ENCODE assay signal across 25 cellular contexts in the genomic region with DNA sequence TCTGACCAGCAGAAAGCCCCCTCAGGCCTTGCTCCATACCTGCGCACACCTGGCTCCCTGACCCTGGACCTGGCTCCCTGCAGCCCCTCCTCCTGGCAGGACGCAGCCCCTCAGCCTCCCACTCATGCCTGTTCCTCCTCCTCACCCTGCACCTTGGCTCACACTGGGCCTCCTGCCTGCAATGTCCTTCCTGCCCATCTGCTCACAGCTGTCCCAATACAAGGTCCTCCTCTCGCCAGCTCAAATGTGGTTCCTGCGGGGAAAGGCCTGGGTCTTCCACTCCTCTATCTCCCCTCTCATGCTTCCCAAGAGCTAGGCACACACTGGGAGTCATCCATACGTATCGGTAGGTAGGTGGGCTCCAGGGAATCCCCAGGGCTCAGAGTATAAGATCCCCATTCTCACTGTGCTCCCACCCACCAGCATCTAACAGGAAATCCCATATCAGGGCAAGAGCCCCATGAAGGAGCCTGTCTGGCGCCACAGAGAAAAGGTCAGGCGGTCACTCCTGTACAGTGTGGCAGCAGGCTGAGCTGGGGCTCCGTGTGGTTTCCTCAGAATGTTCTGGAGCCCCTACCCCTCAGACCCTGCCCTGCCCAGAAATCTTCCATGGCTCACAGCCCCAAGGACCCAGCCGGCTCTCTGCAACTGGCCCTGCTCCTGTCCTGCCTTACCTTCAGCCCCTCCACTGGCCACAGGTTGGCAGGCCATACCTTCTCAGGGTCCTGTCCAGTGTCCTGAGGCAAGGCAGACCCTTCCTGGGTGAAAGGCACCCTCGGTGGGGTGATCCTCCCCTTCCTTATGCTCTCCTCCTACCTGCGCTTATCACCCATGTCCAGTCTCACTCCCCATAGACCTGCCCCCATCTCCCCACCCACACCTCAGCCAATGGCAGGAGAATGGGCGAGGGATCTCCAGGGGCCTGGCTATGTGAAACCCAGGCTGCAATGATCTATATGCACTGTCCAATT. TPM values are rescaled to one million over a fixed set of nuclear protein-coding genes. Genes with fewer than 3 reads are reported as not detected.
A peak's percentile ranks its signal among the peaks of the same experiment; 100 is the strongest.
DNase-seq lines count a peak whose midpoint lies in the region; ATAC-seq and TF ChIP-seq lines count a peak whose summit lies in the region.
"Had no signal": no experiment of that assay in that cellular context is flagged by ENCODE, and none has a peak within 500 bp of the region (broad histone marks: within the 10 kb centered on the region; RNA-seq: fewer than 3 reads in every experiment).

No MANE protein-coding gene starts in this region.

- peaks cover 33% of the 10 kb centered on the region for H4K20me1 ChIP-seq in neural progenitor cell (ENCODE audit: low read depth)

- no peak for DNase-seq in T-helper 2 cell treated with Interferon-gamma antibody and Interleukin-4, amounts not matched to agents 5 μg/mL and 100 μg/mL, for 36 hours (ENCODE audit: low spot score)
- DNase-seq in T-helper 2 cell: no peak
- DNase-seq in natural killer cell treated with Interleukin-12 subunit alpha and Interleukin-12 subunit beta and Interleukin-15 and Interleukin-18, amount 100 ng/mL, for 72 hours (ENCODE audit: low spot score): peak; percentile 58
- no peak for DNase-seq in natural killer cell
- no peak for DNase-seq in neural progenitor cell (ENCODE audit: low spot score)
- DNase-seq in hippocampal formation (lab: John Stamatoyannopoulos, UW): no peak
- DNase-seq: caudate nucleus; DMS79; mesendoderm; NCI-H1694; NCI-H69; stimulated activated CD4-positive, alpha-beta T cell treated with anti-CD3 and anti-CD28 coated beads, Interleukin-1b, Interleukin-23, amount 100 ng/mL, for 48 hours; T1000 had no signal

- H3K27ac ChIP-seq in neural progenitor cell: no peak overlapping the region
- H3K27ac ChIP-seq: 22Rv1, RWPE1, skin epidermis, thoracic aorta had no signal

- H3K4me1 ChIP-seq in neural progenitor cell: no peaks in the 10 kb centered on the region

- H3F3A ChIP-seq in neural progenitor cell (ENCODE audit: low read depth): peaks cover under 1% of the 10 kb centered on the region

- H3K4me3 ChIP-seq in neural progenitor cell: no peak overlapping the region
- H3K4me3 ChIP-seq: skin epidermis, thoracic aorta had no signal

- peaks cover 25% of the 10 kb centered on the region for H3K36me3 Mint-ChIP-seq in T-helper 2 cell treated with Interferon-gamma antibody and Interleukin-4, amounts not matched to agents 5 μg/mL and 100 μg/mL, for 36 hours (ENCODE audit: low read depth)
- peaks cover 7% of the 10 kb centered on the region for H3K36me3 Mint-ChIP-seq in natural killer cell treated with Interleukin-12 subunit alpha and Interleukin-12 subunit beta and Interleukin-15 and Interleukin-18, amount 100 ng/mL, for 72 hours
- H3K36me3 Mint-ChIP-seq in natural killer cell (peaks cover 21% of the 10 kb centered on the region), neural progenitor cell (peaks cover 26% of the 10 kb centered on the region)

- peak overlapping the region; percentile 41 for H3K27ac Mint-ChIP-seq in T-helper 2 cell treated with Interferon-gamma antibody and Interleukin-4, amounts not matched to agents 5 μg/mL and 100 μg/mL, for 36 hours
- H3K27ac Mint-ChIP-seq in natural killer cell treated with Interleukin-12 subunit alpha and Interleukin-12 subunit beta and Interleukin-15 and Interleukin-18, amount 100 ng/mL, for 72 hours: no peak overlapping the region
- H3K27ac Mint-ChIP-seq in natural killer cell (no peak overlapping the region), neural progenitor cell (peak overlapping the region; percentile 44)
- H3K27ac Mint-ChIP-seq: activated T-helper 2 cell treated with anti-CD3 and anti-CD28 coated beads, Interferon-gamma antibody, Interleukin-2, Interleukin-4, amounts not matched to agents 10 μg/mL and 5 μg/mL and 100 μg/mL, durations not matched to agents 14 hours and 24 hours and 36 hours; progenitor cell of endocrine pancreas; stimulated activated memory B cell treated with anti-CD40 and anti-IgM and Interleukin-4, amounts not matched to agents 10 μg/mL and 1 μg/mL and 100 μg/mL, for 72 hours had no signal

- TF ChIP-seq CTCF in natural killer cell (IDR thresholded peaks at IDR 0.05) (no peak), neural progenitor cell (IDR thresholded peaks at IDR 0.05) (no peak)

- peaks cover 8% of the 10 kb centered on the region for H3K79me2 ChIP-seq in neural progenitor cell (ENCODE audit: low read depth)

- no peaks in the 10 kb centered on the region for H3K36me3 ChIP-seq in neural progenitor cell

- intact Hi-C loops in natural killer cell (cut with micrococcal nuclease): no loop called here

- no peak for ATAC-seq in natural killer cell treated with Interleukin-12 subunit alpha and Interleukin-12 subunit beta and Interleukin-15 and Interleukin-18, amount 100 ng/mL, for 72 hours
- ATAC-seq in natural killer cell (no peak), GM18519 (IDR thresholded peaks at IDR 0.05; ENCODE audit: low FRiP score, unreplicated experiment) (no peak), HG03520 (IDR thresholded peaks at IDR 0.05; ENCODE audit: unreplicated experiment) (no peak)
- ATAC-seq: naive thymus-derived CD8-positive, alpha-beta T cell; stimulated activated memory B cell treated with anti-CD40 and anti-IgM and Interleukin-4, amounts not matched to agents 10 μg/mL and 1 μg/mL and 100 μg/mL, for 72 hours had no signal

- peaks cover 3% of the 10 kb centered on the region for H3K27me3 ChIP-seq in neural progenitor cell

- H3K4me3 Mint-ChIP-seq in T-helper 2 cell treated with Interferon-gamma antibody and Interleukin-4, amounts not matched to agents 5 μg/mL and 100 μg/mL, for 36 hours: no peak overlapping the region
- H3K4me3 Mint-ChIP-seq in natural killer cell treated with Interleukin-12 subunit alpha and Interleukin-12 subunit beta and Interleukin-15 and Interleukin-18, amount 100 ng/mL, for 72 hours: no peak overlapping the region
- H3K4me3 Mint-ChIP-seq in natural killer cell: no peak overlapping the region
- no peak overlapping the region for H3K4me3 Mint-ChIP-seq in neural progenitor cell
- H3K4me3 Mint-ChIP-seq: naive thymus-derived CD8-positive, alpha-beta T cell; stimulated activated memory B cell treated with anti-CD40 and anti-IgM and Interleukin-4, amounts not matched to agents 10 μg/mL and 1 μg/mL and 100 μg/mL, for 72 hours had no signal

- no peak overlapping the region for H3K4me2 ChIP-seq in neural progenitor cell

- no peaks in the 10 kb centered on the region for H3K9me3 ChIP-seq in neural progenitor cell (ENCODE audit: low read depth)
- H3K9me3 ChIP-seq: thoracic aorta had no signal

- H3K27me3 Mint-ChIP-seq in T-helper 2 cell treated with Interferon-gamma antibody and Interleukin-4, amounts not matched to agents 5 μg/mL and 100 μg/mL, for 36 hours (ENCODE audit: low read depth): no peaks in the 10 kb centered on the region
- no peaks in the 10 kb centered on the region for H3K27me3 Mint-ChIP-seq in natural killer cell treated with Interleukin-12 subunit alpha and Interleukin-12 subunit beta and Interleukin-15 and Interleukin-18, amount 100 ng/mL, for 72 hours
- H3K27me3 Mint-ChIP-seq in natural killer cell (ENCODE audit: low read depth in 2 of 2) (no peaks in the 10 kb centered on the region), neural progenitor cell (ENCODE audit: insufficient read depth, low read depth) (peaks cover 7% of the 10 kb centered on the region)
- H3K27me3 Mint-ChIP-seq: naive thymus-derived CD8-positive, alpha-beta T cell; progenitor cell of endocrine pancreas; stimulated activated memory B cell treated with anti-CD40 and anti-IgM and Interleukin-4, amounts not matched to agents 10 μg/mL and 1 μg/mL and 100 μg/mL, for 72 hours had no signal

- H2AFZ ChIP-seq in neural progenitor cell (replicated peaks): no peak overlapping the region

- H3K9me3 Mint-ChIP-seq in T-helper 2 cell treated with Interferon-gamma antibody and Interleukin-4, amounts not matched to agents 5 μg/mL and 100 μg/mL, for 36 hours: no peaks in the 10 kb centered on the region
- H3K9me3 Mint-ChIP-seq in natural killer cell treated with Interleukin-12 subunit alpha and Interleukin-12 subunit beta and Interleukin-15 and Interleukin-18, amount 100 ng/mL, for 72 hours: no peaks in the 10 kb centered on the region
- H3K9me3 Mint-ChIP-seq in natural killer cell: peaks cover 0 to 3% of the 10 kb centered on the region in 2 donors
- no peaks in the 10 kb centered on the region for H3K9me3 Mint-ChIP-seq in neural progenitor cell
- H3K9me3 Mint-ChIP-seq: activated T-helper 2 cell treated with anti-CD3 and anti-CD28 coated beads, Interferon-gamma antibody, Interleukin-2, Interleukin-4, amounts not matched to agents 10 μg/mL and 5 μg/mL and 100 μg/mL, durations not matched to agents 14 hours and 24 hours and 36 hours had no signal

- peaks cover 11% of the 10 kb centered on the region for H3K4me1 Mint-ChIP-seq in T-helper 2 cell treated with Interferon-gamma antibody and Interleukin-4, amounts not matched to agents 5 μg/mL and 100 μg/mL, for 36 hours (ENCODE audit: low read depth)
- peaks cover 12 to 15% of the 10 kb centered on the region in 2 donors for H3K4me1 Mint-ChIP-seq in natural killer cell treated with Interleukin-12 subunit alpha and Interleukin-12 subunit beta and Interleukin-15 and Interleukin-18, amount 100 ng/mL, for 72 hours (ENCODE audit: low read depth in 2 of 2)
- H3K4me1 Mint-ChIP-seq in natural killer cell: peaks cover 7 to 37% of the 10 kb centered on the region in 2 donors
- peaks cover under 1% of the 10 kb centered on the region for H3K4me1 Mint-ChIP-seq in neural progenitor cell

- H3K9ac ChIP-seq in neural progenitor cell: no peak overlapping the region

RNA-seq across cellular contexts. Expression of a gene that starts 10.9 kb away (rescaled TPM):
- 1 to 10 TPM; 5.8 to 7.7 TPM for total RNA-seq in natural killer cell treated with Interleukin-12 subunit alpha and Interleukin-12 subunit beta and Interleukin-15 and Interleukin-18, amount 100 ng/mL, for 72 hours
- total RNA-seq in natural killer cell (10 to 100 TPM; 27.7 to 38.1 (median 29.4) TPM), neural progenitor cell (ENCODE audit: low replicate concordance) (38.6 and 42.4 TPM in 2 replicates)

RNA-seq across cellular contexts. Expression of a gene that starts 20.4 kb away (rescaled TPM):
- under 1 TPM; 0.25 to 0.52 TPM for total RNA-seq in natural killer cell treated with Interleukin-12 subunit alpha and Interleukin-12 subunit beta and Interleukin-15 and Interleukin-18, amount 100 ng/mL, for 72 hours
- total RNA-seq in natural killer cell (1 to 10 TPM; 6.1 to 7.5 (median 7.0) TPM), neural progenitor cell (ENCODE audit: low replicate concordance) (0.60 and 1.4 TPM in 2 replicates)
- total RNA-seq: glomerular endothelial cell, HT1080 had no signal

RNA-seq across cellular contexts. Expression of a gene that starts 28.0 kb away (rescaled TPM):
- total RNA-seq in natural killer cell treated with Interleukin-12 subunit alpha and Interleukin-12 subunit beta and Interleukin-15 and Interleukin-18, amount 100 ng/mL, for 72 hours: 10 to 100 TPM in 1 of 2 donors, 1 to 10 TPM in 1; 8.2 to 16.9 TPM
- 10 to 100 TPM; 25.6 to 27.8 (median 26.9) TPM for total RNA-seq in natural killer cell
- total RNA-seq in neural progenitor cell (ENCODE audit: low replicate concordance): 4.9 and 5.6 TPM in 2 replicates

Comparison
In these comparisons a context has a peak if more than half of its experiments do, and no peak if none do; other contexts are left out.
1. H3K27ac Mint-ChIP-seq: peak in T-helper 2 cell treated with Interferon-gamma antibody and Interleukin-4, amounts not matched to agents 5 μg/mL and 100 μg/mL, for 36 hours (single experiment) and neural progenitor cell (single experiment); none in natural killer cell treated with Interleukin-12 subunit alpha and Interleukin-12 subunit beta and Interleukin-15 and Interleukin-18, amount 100 ng/mL, for 72 hours (0 of 2) and natural killer cell (0 of 2).